Comparison of ENCODE assay signal across 1 cellular context in the genomic region with DNA sequence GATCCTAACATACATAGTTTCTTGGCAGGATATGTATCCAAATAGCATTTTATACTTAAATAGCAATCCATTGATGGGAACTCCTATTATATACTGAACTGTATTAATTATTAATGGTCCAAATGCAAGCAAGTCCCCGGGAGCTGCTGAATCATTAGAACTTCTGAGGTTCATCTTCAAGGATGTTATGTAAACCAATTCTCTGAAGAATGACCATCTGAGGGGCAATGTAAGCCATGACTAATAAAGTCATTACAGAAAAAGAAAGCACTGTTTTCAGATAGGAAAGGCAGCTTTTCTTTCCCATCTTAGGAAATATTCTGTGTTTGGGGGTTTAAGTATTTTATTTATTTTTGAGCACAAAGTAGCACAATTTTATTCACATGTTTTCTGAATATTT.
TF ChIP-seq lines count a peak whose summit lies in the region.

No MANE protein-coding gene starts in this region.

TF ChIP-seq in IMR-90, 13 proteins besides CTCF, POLR2A, EP300 and RAD21 (continued from another document):
- TF ChIP-seq CEBPB (IDR thresholded peaks at IDR 0.05; ENCODE audit: low read depth, low read length), result no peak
- TF ChIP-seq RFX5 (IDR thresholded peaks at IDR 0.05; ENCODE audit: low read depth, low read length), result no peak
- TF ChIP-seq MAZ (IDR thresholded peaks at IDR 0.05; ENCODE audit: borderline replicate concordance, low read depth, low read length), result no peak
- no peak for TF ChIP-seq BHLHE40 (IDR thresholded peaks at IDR 0.05; ENCODE audit: low read depth, low read length)
- TF ChIP-seq, protein P1, sequence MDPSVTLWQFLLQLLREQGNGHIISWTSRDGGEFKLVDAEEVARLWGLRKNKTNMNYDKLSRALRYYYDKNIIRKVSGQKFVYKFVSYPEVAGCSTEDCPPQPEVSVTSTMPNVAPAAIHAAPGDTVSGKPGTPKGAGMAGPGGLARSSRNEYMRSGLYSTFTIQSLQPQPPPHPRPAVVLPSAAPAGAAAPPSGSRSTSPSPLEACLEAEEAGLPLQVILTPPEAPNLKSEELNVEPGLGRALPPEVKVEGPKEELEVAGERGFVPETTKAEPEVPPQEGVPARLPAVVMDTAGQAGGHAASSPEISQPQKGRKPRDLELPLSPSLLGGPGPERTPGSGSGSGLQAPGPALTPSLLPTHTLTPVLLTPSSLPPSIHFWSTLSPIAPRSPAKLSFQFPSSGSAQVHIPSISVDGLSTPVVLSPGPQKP (IDR thresholded peaks at IDR 0.05; ENCODE audit: borderline replicate concordance, low read depth, low read length), result no peak
- TF ChIP-seq NFE2L2 (IDR thresholded peaks at IDR 0.05; ENCODE audit: low read depth, low read length), result no peak
